ENCODE assay signal across 9 cellular contexts in the genomic region with DNA sequence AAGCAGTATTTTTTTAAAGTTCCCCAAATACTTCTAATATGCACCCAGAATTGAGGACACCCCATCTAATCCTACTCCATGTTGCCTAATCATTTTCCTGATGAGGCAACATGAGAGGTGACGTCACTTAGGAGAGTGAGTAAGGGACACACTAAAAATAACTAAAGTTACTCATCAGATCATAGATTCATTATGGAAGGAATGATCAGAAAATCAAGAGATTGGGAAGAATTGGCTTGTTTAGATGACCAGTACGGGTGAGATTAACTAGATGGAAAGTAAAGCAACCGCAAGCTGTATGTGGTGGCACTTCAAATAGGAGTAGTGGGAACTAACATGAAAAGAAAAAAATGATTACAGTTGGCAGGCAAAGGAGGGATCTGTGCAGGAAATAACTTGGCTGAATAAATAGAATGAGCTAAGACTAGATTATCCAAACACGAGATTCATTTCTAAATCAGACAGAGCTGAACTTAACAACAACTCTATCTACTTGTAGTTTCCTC.
A peak's percentile ranks its signal among the peaks of the same experiment; 100 is the strongest.
DNase-seq lines count a peak whose midpoint lies in the region; ATAC-seq and TF ChIP-seq lines count a peak whose summit lies in the region.
"Had no signal": no experiment of that assay in that cellular context is flagged by ENCODE, and none has a peak within 500 bp of the region (broad histone marks: within the 10 kb centered on the region; RNA-seq: fewer than 3 reads in every experiment).

No MANE protein-coding gene starts in this region.

- H4K8ac ChIP-seq in mesenchymal stem cell (ENCODE audit: low read length): no peak overlapping the region

- H3K4me1 Mint-ChIP-seq in type B pancreatic cell (ENCODE audit: unreplicated experiment): peaks cover 18% of the 10 kb centered on the region

- H3K27ac ChIP-seq in mesenchymal stem cell (ENCODE audit: low read length, poor library complexity, severe bottlenecking): no peak overlapping the region

- no peak overlapping the region for H2BK12ac ChIP-seq in mesenchymal stem cell (ENCODE audit: low read length in 2 of 2)

- no peak overlapping the region for H3K27ac Mint-ChIP-seq in type B pancreatic cell

- peaks cover 4% of the 10 kb centered on the region for H3K9me3 Mint-ChIP-seq in type B pancreatic cell

- H3K4me2 ChIP-seq in mesenchymal stem cell (ENCODE audit: low read length, poor library complexity, severe bottlenecking): no peak overlapping the region

- no peak overlapping the region for H2BK120ac ChIP-seq in mesenchymal stem cell (ENCODE audit: low read depth, low read length)

- H3K36me3 Mint-ChIP-seq in type B pancreatic cell: peaks cover 3% of the 10 kb centered on the region

- no peak overlapping the region for H3K4me3 Mint-ChIP-seq in type B pancreatic cell

- no peaks in the 10 kb centered on the region for H3K36me3 ChIP-seq in mesenchymal stem cell (ENCODE audit: control insufficient read depth in 1 of 2, insufficient read depth in 2 of 2, low read depth in 1 of 2, low read length in 2 of 2)

- H3K4me3 ChIP-seq in mesenchymal stem cell (ENCODE audit: insufficient read depth in 1 of 2, low read depth in 1 of 2, low read length in 2 of 2): peak overlapping the region in 1 of 2 experiments; percentile 28

- no peak overlapping the region for H3K18ac ChIP-seq in mesenchymal stem cell (ENCODE audit: low read depth in 1 of 2, low read length in 2 of 2)

- no peak overlapping the region for H2AK5ac ChIP-seq in mesenchymal stem cell (ENCODE audit: low read length, severe bottlenecking)

- peaks cover 3% of the 10 kb centered on the region for H3K4me1 ChIP-seq in mesenchymal stem cell (ENCODE audit: control insufficient read depth, insufficient read depth, low read depth, low read length)

- H3K9ac ChIP-seq in mesenchymal stem cell (ENCODE audit: low read length): peak overlapping the region; percentile 55

- H3K27me3 Mint-ChIP-seq in type B pancreatic cell: peaks cover 7% of the 10 kb centered on the region

- no peaks in the 10 kb centered on the region for H3K27me3 ChIP-seq in mesenchymal stem cell (ENCODE audit: control insufficient read depth in 1 of 2, insufficient read depth in 1 of 2, low read length in 2 of 2)

- no peak for ATAC-seq in GM21717 (IDR thresholded peaks at IDR 0.05; ENCODE audit: unreplicated experiment)

- no peak overlapping the region for H2AFZ ChIP-seq in mesenchymal stem cell (ENCODE audit: low read depth, low read length)

- no peak overlapping the region for H3K4ac ChIP-seq in mesenchymal stem cell (ENCODE audit: low read depth in 1 of 2, low read length in 2 of 2)

- TF ChIP-seq CTCF in type B pancreatic cell (conservative IDR thresholded peaks at IDR 0.05): no peak

- peak; percentile 55 for DNase-seq in CD1c-positive myeloid dendritic cell (ENCODE audit: extremely low spot score)
- DNase-seq in NCI-H446 (lab: John Stamatoyannopoulos, UW): peak; percentile 44 to 56
- peak; percentile 51 for DNase-seq in dermis blood vessel endothelial cell
- peak; percentile 73 for DNase-seq in mesenchymal stem cell
- DNase-seq in type B pancreatic cell (ENCODE audit: extremely low spot score, unreplicated experiment): no peak
- DNase-seq in cerebellar nuclear complex (lab: John Stamatoyannopoulos, UW): no peak
- no peak for DNase-seq in activated effector memory CD4-positive, alpha-beta T cell treated with anti-CD3 and anti-CD28 coated beads, Interleukin-2, amount 50 U/mL, for 16 hours
- DNase-seq: NCI-H82 had no signal

- no peak overlapping the region for H3K23ac ChIP-seq in mesenchymal stem cell (ENCODE audit: low read length in 2 of 2)

- no peak overlapping the region for H2BK15ac ChIP-seq in mesenchymal stem cell (ENCODE audit: low read depth, poor library complexity, severe bottlenecking)

- no peaks in the 10 kb centered on the region for H3K9me3 ChIP-seq in mesenchymal stem cell (ENCODE audit: control insufficient read depth, low read length)

- no peak overlapping the region for H4K91ac ChIP-seq in mesenchymal stem cell (ENCODE audit: low read length)

- 86% methylated on average over 2 of the region's 4 CpGs for WGBS in mesenchymal stem cell

- H3K79me1 ChIP-seq in mesenchymal stem cell (replicated peaks; ENCODE audit: low read length, poor library complexity, severe bottlenecking): no peaks in the 10 kb centered on the region

- H3K14ac ChIP-seq in mesenchymal stem cell (ENCODE audit: low read length in 2 of 2): no peak overlapping the region

- no peak overlapping the region for H2BK5ac ChIP-seq in mesenchymal stem cell (ENCODE audit: low read depth, low read length, poor library complexity, severe bottlenecking)

Comparison
In these comparisons a context has a peak if more than half of its experiments do, and no peak if none do; other contexts are left out.
1. DNase-seq: peak in CD1c-positive myeloid dendritic cell (single experiment), NCI-H446 (2 of 2), dermis blood vessel endothelial cell (single experiment) and mesenchymal stem cell (single experiment); none in type B pancreatic cell (single experiment), cerebellar nuclear complex (0 of 2) and activated effector memory CD4-positive, alpha-beta T cell treated with anti-CD3 and anti-CD28 coated beads, Interleukin-2, amount 50 U/mL, for 16 hours (single experiment).